In the genomic region with DNA sequence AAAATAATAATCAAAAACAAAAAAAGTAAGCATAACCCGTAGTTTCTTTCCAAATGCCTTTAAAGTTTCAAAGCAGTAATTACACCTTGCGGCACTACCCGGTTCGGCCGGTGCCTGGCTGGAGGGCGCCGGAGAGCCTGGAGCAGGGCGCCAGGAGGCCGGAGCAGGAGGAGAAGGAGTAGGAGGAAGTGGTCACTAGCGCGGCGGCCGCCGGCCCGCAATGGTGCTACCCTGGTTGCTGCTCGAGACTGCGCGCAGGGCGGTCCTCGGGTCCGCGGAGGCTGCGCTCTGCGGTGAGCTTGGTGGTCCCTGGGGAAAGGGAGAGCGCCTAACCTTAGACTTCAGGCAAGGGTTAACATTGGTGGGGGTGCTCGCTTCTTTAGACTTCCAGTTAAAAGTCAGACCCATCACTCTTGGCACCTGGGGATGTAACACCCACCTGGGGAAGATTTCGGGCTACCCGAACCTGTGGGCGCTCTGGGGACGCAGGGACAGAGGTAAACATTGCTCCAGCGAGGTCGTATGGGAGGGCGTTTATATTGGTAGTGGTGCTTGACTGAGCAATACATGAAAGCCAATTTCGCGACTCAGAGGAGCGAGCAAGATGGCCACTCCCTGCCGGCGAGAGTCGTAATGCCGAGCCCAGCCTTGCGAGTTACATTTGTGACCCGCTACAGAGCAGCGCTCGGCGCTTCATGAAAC, we compare ENCODE assay signal across 8 cellular contexts. TPM values are rescaled to one million over a fixed set of nuclear protein-coding genes. Genes with fewer than 3 reads are reported as not detected.
DNase-seq lines count a peak whose midpoint lies in the region; ATAC-seq, FAIRE-seq and TF ChIP-seq lines count a peak whose summit lies in the region.

No MANE protein-coding gene starts in this region.

- DNase-seq in AML-193 (lab: John Stamatoyannopoulos, UW) (peak; percentile 79 to 84), NCI-H2227 (lab: John Stamatoyannopoulos, UW; ENCODE audit: unreplicated experiment) (peak; percentile 77), WTC11 (ENCODE audit: low spot score) (peak; percentile 87), bronchial epithelial cell (ENCODE audit: low read depth) (peak; percentile 70), immature natural killer cell (peak; percentile 67 to 73 (median 71)), spleen (peak; percentile 96)

- CTCF ChIA-PET in WTC11 (lab: Charles Lee) = interaction anchor here (1.1 to 1.5 kb wide), 3 partner anchors 47 to 88 kb away, joined by 3 to 7 read pairs (median 3); partner anchors contain the start of gene CCNC

- peak overlapping the region; percentile 99 for H3K27ac Mint-ChIP-seq in WTC11
- peak overlapping the region; percentile 70 to 96 (median 92) for H3K27ac Mint-ChIP-seq in immature natural killer cell

- H3K4me1 ChIP-seq in spleen = peaks cover 7 to 51% (median 23%) of the 10 kb centered on the region in 6 donors

- TF ChIP-seq CTCF in WTC11 (IDR thresholded peaks at IDR 0.05) (peak; percentile 67), bronchial epithelial cell (IDR thresholded peaks at IDR 0.05; ENCODE audit: insufficient read depth, low read length, severe bottlenecking) (peak; percentile 70), spleen (IDR thresholded peaks at IDR 0.05 in 8 of 11, conservative IDR thresholded peaks at IDR 0.05 in 3 of 11) (peak; percentile 72 to 93 (median 88))

- FAIRE-seq in bronchial epithelial cell (lab: Jason Lieb, UNC) = no peak

- no peaks in the 10 kb centered on the region for H3K36me3 Mint-ChIP-seq in WTC11
- peaks cover 0 to 2% (median 0%) of the 10 kb centered on the region in 3 donors for H3K36me3 Mint-ChIP-seq in immature natural killer cell

- ATAC-seq in HG03159 (IDR thresholded peaks at IDR 0.05; ENCODE audit: unreplicated experiment) = peak; percentile 95
- peak; percentile 97 for ATAC-seq in WTC11

- intact Hi-C loops in spleen (cut with DNase I; ENCODE audit: low total_unique reads) = no loop called here

- WGBS in spleen, 5 donors = 0 to 1% (median 0%) methylated on average over 38 to 45 of the region's 45 CpGs

- H3K36me3 ChIP-seq in bronchial epithelial cell (ENCODE audit: control insufficient read depth, insufficient read depth, low read length) = no peaks in the 10 kb centered on the region
- no peaks in the 10 kb centered on the region for H3K36me3 ChIP-seq in spleen

- H3K4me1 Mint-ChIP-seq in WTC11 (peaks cover 8% of the 10 kb centered on the region), immature natural killer cell (peaks cover 19 to 20% of the 10 kb centered on the region in 2 donors)

- in situ Hi-C loops in GM18951 (cut with MboI; ENCODE audit: low sequenced_read_pairs, unreplicated experiment) = no loop called here

- H3K4me3 ChIP-seq in bronchial epithelial cell (ENCODE audit: low read depth, low read length) (peak overlapping the region; percentile 72), spleen (peak overlapping the region; percentile 57 to 94 (median 78))

- POLR2A ChIA-PET in WTC11 (lab: Charles Lee) = interaction anchor here (0.6 to 2.1 kb wide), 2 partner anchors 11 to 47 kb away, joined by 3 to 15 read pairs; partner anchors contain the start of gene CCNC

- no peaks in the 10 kb centered on the region for H3K27me3 Mint-ChIP-seq in WTC11 (ENCODE audit: low read depth)
- peaks cover 0 to 16% (median 4%) of the 10 kb centered on the region in 3 donors for H3K27me3 Mint-ChIP-seq in immature natural killer cell (ENCODE audit: low read depth in 3 of 3)

- TF ChIP-seq POLR2A in GM18951 (IDR thresholded peaks at IDR 0.05; ENCODE audit: extremely low read depth, insufficient read depth, insufficient read length) (peak; percentile 90), spleen (IDR thresholded peaks at IDR 0.05) (peak in 2 of 3 donors; percentile 60 to 72)

- H3K9me3 ChIP-seq in spleen = no peaks in the 10 kb centered on the region

- H3K27ac ChIP-seq in spleen = peak overlapping the region; percentile 74 to 95 (median 87)

- H3K4me3 Mint-ChIP-seq in WTC11 (peak overlapping the region; percentile 100), immature natural killer cell (peak overlapping the region; percentile 97 to 99 (median 98))

- H3K9me3 Mint-ChIP-seq in WTC11 = 0 out of 2 replicates have a peak, but pooled peaks cover 4% of the 10 kb centered on the region
- no peaks in the 10 kb centered on the region for H3K9me3 Mint-ChIP-seq in immature natural killer cell

- no peaks in the 10 kb centered on the region for H3K27me3 ChIP-seq in bronchial epithelial cell (ENCODE audit: control insufficient read depth, insufficient read depth, low read length)
- H3K27me3 ChIP-seq in spleen (replicated peaks in 1 of 7) = no peaks in the 10 kb centered on the region

TF ChIP-seq in WTC11, 78 proteins besides CTCF, POLR2A, EP300 and RAD21 (continues in another document):
- TF ChIP-seq RELA (CRISPR knock-in tag; IDR thresholded peaks at IDR 0.05; ENCODE audit: borderline replicate concordance) (no peak), SP1 (CRISPR knock-in tag; conservative IDR thresholded peaks at IDR 0.05) (0 out of 2 replicates have a peak, but pooled peaks have one; percentile 38), ETV6 (CRISPR knock-in tag; IDR thresholded peaks at IDR 0.05) (peak; percentile 70), GTF2I (CRISPR knock-in tag; conservative IDR thresholded peaks at IDR 0.05) (no peak), MYBL2 (CRISPR knock-in tag; IDR thresholded peaks at IDR 0.05) (peak; percentile 73; the same call in 1 of the 2 replicates), MLX (CRISPR knock-in tag; IDR thresholded peaks at IDR 0.05) (0 out of 2 replicates have a peak, but pooled peaks have one; percentile 60), NFE2L1 (CRISPR knock-in tag; IDR thresholded peaks at IDR 0.05) (0 out of 2 replicates have a peak, but pooled peaks have one; percentile 17), JUN (CRISPR knock-in tag; IDR thresholded peaks at IDR 0.05) (0 out of 2 replicates have a peak, but pooled peaks have one; percentile 39), ESRRA (CRISPR knock-in tag; IDR thresholded peaks at IDR 0.05; ENCODE audit: borderline replicate concordance) (no peak), FOXK1 (CRISPR knock-in tag; IDR thresholded peaks at IDR 0.05) (peak; percentile 77; the same call in 1 of the 2 replicates)
- TF ChIP-seq, protein P1, sequence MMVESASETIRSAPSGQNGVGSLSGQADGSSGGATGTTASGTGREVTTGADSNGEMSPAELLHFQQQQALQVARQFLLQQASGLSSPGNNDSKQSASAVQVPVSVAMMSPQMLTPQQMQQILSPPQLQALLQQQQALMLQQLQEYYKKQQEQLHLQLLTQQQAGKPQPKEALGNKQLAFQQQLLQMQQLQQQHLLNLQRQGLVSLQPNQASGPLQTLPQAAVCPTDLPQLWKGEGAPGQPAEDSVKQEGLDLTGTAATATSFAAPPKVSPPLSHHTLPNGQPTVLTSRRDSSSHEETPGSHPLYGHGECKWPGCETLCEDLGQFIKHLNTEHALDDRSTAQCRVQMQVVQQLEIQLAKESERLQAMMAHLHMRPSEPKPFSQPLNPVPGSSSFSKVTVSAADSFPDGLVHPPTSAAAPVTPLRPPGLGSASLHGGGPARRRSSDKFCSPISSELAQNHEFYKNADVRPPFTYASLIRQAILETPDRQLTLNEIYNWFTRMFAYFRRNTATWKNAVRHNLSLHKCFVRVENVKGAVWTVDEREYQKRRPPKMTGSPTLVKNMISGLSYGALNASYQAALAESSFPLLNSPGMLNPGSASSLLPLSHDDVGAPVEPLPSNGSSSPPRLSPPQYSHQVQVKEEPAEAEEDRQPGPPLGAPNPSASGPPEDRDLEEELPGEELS (CRISPR knock-in tag; IDR thresholded peaks at IDR 0.05) = peak; percentile 64; the same call in 1 of the 2 replicates
- TF ChIP-seq, protein P2, sequence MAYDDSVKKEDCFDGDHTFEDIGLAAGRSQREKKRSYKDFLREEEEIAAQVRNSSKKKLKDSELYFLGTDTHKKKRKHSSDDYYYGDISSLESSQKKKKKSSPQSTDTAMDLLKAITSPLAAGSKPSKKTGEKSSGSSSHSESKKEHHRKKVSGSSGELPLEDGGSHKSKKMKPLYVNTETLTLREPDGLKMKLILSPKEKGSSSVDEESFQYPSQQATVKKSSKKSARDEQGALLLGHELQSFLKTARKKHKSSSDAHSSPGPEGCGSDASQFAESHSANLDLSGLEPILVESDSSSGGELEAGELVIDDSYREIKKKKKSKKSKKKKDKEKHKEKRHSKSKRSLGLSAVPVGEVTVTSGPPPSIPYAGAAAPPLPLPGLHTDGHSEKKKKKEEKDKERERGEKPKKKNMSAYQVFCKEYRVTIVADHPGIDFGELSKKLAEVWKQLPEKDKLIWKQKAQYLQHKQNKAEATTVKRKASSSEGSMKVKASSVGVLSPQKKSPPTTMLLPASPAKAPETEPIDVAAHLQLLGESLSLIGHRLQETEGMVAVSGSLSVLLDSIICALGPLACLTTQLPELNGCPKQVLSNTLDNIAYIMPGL (CRISPR knock-in tag; IDR thresholded peaks at IDR 0.05) = peak; percentile 98
- TF ChIP-seq, protein P3, sequence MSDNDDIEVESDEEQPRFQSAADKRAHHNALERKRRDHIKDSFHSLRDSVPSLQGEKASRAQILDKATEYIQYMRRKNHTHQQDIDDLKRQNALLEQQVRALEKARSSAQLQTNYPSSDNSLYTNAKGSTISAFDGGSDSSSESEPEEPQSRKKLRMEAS (CRISPR knock-in tag; IDR thresholded peaks at IDR 0.05) = peak; percentile 69

RNA-seq across cellular contexts. Expression of gene USP45, which starts 5.8 kb away (rescaled TPM):
- 22.4 to 34.7 TPM (median 25.7 TPM) in 3 replicates for total RNA-seq in WTC11 (2021)
- total RNA-seq in bronchial epithelial cell = 13.4 and 19.2 TPM in 2 replicates
- 1 to 10 TPM; 2.3 to 3.5 (median 3.2) TPM for polyA plus RNA-seq in immature natural killer cell
- 10 to 100 TPM; 14.6 to 42.2 (median 18.3) TPM for total RNA-seq in spleen
- polyA plus RNA-seq in spleen = 1 to 10 TPM; 3.6 to 4.9 (median 3.7) TPM

RNA-seq across cellular contexts. Expression of gene CCNC, which starts 47.5 kb away (rescaled TPM):
- total RNA-seq in WTC11 (2021) = 82.2 to 93.1 TPM (median 86.8 TPM) in 3 replicates
- 94.8 and 95.5 TPM in 2 replicates for total RNA-seq in bronchial epithelial cell
- polyA plus RNA-seq in immature natural killer cell = 10 to 100 TPM; 29.9 to 42.4 (median 34.0) TPM
- 10 to 100 TPM; 40.0 to 66.0 (median 44.5) TPM for total RNA-seq in spleen
- 10 to 100 TPM; 28.8 to 32.7 (median 30.0) TPM for polyA plus RNA-seq in spleen

Comparison
In these comparisons a context has a peak if more than half of its experiments do, and no peak if none do; other contexts are left out.
1. Peak in every context shown above with its lines: DNase-seq, ATAC-seq, H3K4me3 ChIP-seq and H3K27ac ChIP-seq.